ENCODE assay signal across 25 cellular contexts in genomic region chr4:7955393-7955792, GRCh38.
"Had no signal": no experiment of that assay in that cellular context is flagged by ENCODE, and none has a peak within 500 bp of the region (broad histone marks: within the 10 kb centered on the region; RNA-seq: fewer than 3 reads in every experiment).

No MANE protein-coding gene starts in this region.

- H3K27ac Mint-ChIP-seq: activated CD8-positive, alpha-beta memory T cell treated with anti-CD3 and anti-CD28 coated beads, Interleukin-2, amount 10 ng/mL, durations not matched to agents 7 days and 5 days; activated CD8-positive, alpha-beta T cell treated with anti-CD3 and anti-CD28 coated beads, Interleukin-2, amount 10 ng/mL, durations not matched to agents 7 days and 5 days; activated naive CD4-positive, alpha-beta T cell treated with anti-CD3 and anti-CD28 coated beads for 36 hours; activated naive CD8-positive, alpha-beta T cell treated with anti-CD3 and anti-CD28 coated beads for 36 hours; activated T-helper 1 cell treated with anti-CD3 and anti-CD28 coated beads, Interleukin-12 subunit alpha, Interleukin-12 subunit beta, Interleukin-2, Interleukin-4 antibody, amounts not matched to agents 30 ng/mL and 10 ng/mL and 1 ng/mL, durations not matched to agents 14 hours and 24 hours and 36 hours; nephron; progenitor cell of endocrine pancreas; stimulated activated naive B cell treated with anti-CD40 and anti-IgM and Interleukin-4, amounts not matched to agents 10 μg/mL and 1 μg/mL and 100 μg/mL, for 72 hours had no signal

- H3K27ac ChIP-seq: foreskin keratinocyte, neutrophil, ovary, thyroid gland had no signal

- H3K27me3 ChIP-seq: adrenal gland, body of pancreas, foreskin keratinocyte, ovary, stomach, thyroid gland had no signal

- H3K27me3 Mint-ChIP-seq: progenitor cell of endocrine pancreas had no signal

- H3K9me3 ChIP-seq: adrenal gland, body of pancreas, ovary, stomach, thyroid gland had no signal

- H3K36me3 ChIP-seq: adrenal gland, left lung, neutrophil, ovary, stomach, thyroid gland had no signal

- H3K36me3 Mint-ChIP-seq: stimulated activated naive B cell treated with anti-CD40 and anti-IgM and Interleukin-4, amounts not matched to agents 10 μg/mL and 1 μg/mL and 100 μg/mL, for 72 hours had no signal

- ATAC-seq: activated CD8-positive, alpha-beta memory T cell treated with anti-CD3 and anti-CD28 coated beads, Interleukin-2, amount 10 ng/mL, durations not matched to agents 7 days and 5 days; activated CD8-positive, alpha-beta T cell treated with anti-CD3 and anti-CD28 coated beads, Interleukin-2, amount 10 ng/mL, durations not matched to agents 7 days and 5 days; body of pancreas; esophagus mucosa; stimulated activated naive B cell treated with anti-CD40 and anti-IgM and Interleukin-4, amounts not matched to agents 10 μg/mL and 1 μg/mL and 100 μg/mL, for 72 hours had no signal

- H3K4me3 Mint-ChIP-seq: activated CD8-positive, alpha-beta memory T cell treated with anti-CD3 and anti-CD28 coated beads, Interleukin-2, amount 10 ng/mL, durations not matched to agents 7 days and 5 days; activated CD8-positive, alpha-beta T cell treated with anti-CD3 and anti-CD28 coated beads, Interleukin-2, amount 10 ng/mL, durations not matched to agents 7 days and 5 days; activated naive CD4-positive, alpha-beta T cell treated with anti-CD3 and anti-CD28 coated beads for 36 hours; activated naive CD8-positive, alpha-beta T cell treated with anti-CD3 and anti-CD28 coated beads for 36 hours; activated T-helper 1 cell treated with anti-CD3 and anti-CD28 coated beads, Interleukin-12 subunit alpha, Interleukin-12 subunit beta, Interleukin-2, Interleukin-4 antibody, amounts not matched to agents 30 ng/mL and 10 ng/mL and 1 ng/mL, durations not matched to agents 14 hours and 24 hours and 36 hours; nephron; stimulated activated naive B cell treated with anti-CD40 and anti-IgM and Interleukin-4, amounts not matched to agents 10 μg/mL and 1 μg/mL and 100 μg/mL, for 72 hours had no signal

- H3K4me3 ChIP-seq: adrenal gland, body of pancreas, left lung, ovary, smooth muscle cell, stomach, thyroid gland had no signal

- DNase-seq: activated CD4-positive, alpha-beta T cell treated with anti-CD3 and anti-CD28 coated beads, Interleukin-2, amount 50 U/mL, for 1 hour; activated CD8-positive, alpha-beta memory T cell treated with anti-CD3 and anti-CD28 coated beads, Interleukin-2, amount 10 ng/mL, durations not matched to agents 7 days and 5 days; activated CD8-positive, alpha-beta T cell treated with anti-CD3 and anti-CD28 coated beads, Interleukin-2, amount 10 ng/mL, durations not matched to agents 7 days and 5 days; activated effector memory CD4-positive, alpha-beta T cell treated with anti-CD3 and anti-CD28 coated beads, Interleukin-2, amount 50 U/mL, for 16 hours; activated naive CD4-positive, alpha-beta T cell treated with anti-CD3 and anti-CD28 coated beads for 36 hours; activated naive CD8-positive, alpha-beta T cell treated with anti-CD3 and anti-CD28 coated beads for 36 hours; adrenal gland; body of pancreas; cortex of kidney; kidney glomerular epithelial cell; left lung; ovary; stimulated activated CD4-positive, alpha-beta T cell treated with anti-CD3 and anti-CD28 coated beads, Interleukin-1b, Interleukin-23, amount 100 ng/mL, for 48 hours; stimulated activated CD4-positive, alpha-beta T cell treated with anti-CD3 and anti-CD28 coated beads, Interleukin-4, amount 100 ng/mL, for 4 hours; stimulated activated naive B cell treated with anti-CD40 and anti-IgM and Interleukin-4, amounts not matched to agents 10 μg/mL and 1 μg/mL and 100 μg/mL, for 72 hours; stomach; T-helper 2 cell; thyroid gland had no signal
